16 cellular contexts compared by ENCODE assay signal in genomic region chr10:100886544-100886943, GRCh38. TPM values are rescaled to one million over a fixed set of nuclear protein-coding genes. Genes with fewer than 3 reads are reported as not detected.
DNase-seq lines count a peak whose midpoint lies in the region; ATAC-seq, FAIRE-seq and TF ChIP-seq lines count a peak whose summit lies in the region.
"Had no signal": no experiment of that assay in that cellular context is flagged by ENCODE, and none has a peak within 500 bp of the region (broad histone marks: within the 10 kb centered on the region; RNA-seq: fewer than 3 reads in every experiment).

No MANE protein-coding gene starts in this region.

- H3K9me3 Mint-ChIP-seq in nephron progenitor cell = no peaks in the 10 kb centered on the region
- H3K9me3 Mint-ChIP-seq: HFFc6 had no signal

- peak overlapping the region; percentile 49 for H3K4me2 ChIP-seq in keratinocyte (ENCODE audit: control insufficient read depth, extremely low read depth, insufficient read depth, low read depth, low read length)

- H3K27me3 ChIP-seq in RWPE2 (ENCODE audit: insufficient read depth, poor library complexity, severe bottlenecking) (no peaks in the 10 kb centered on the region), keratinocyte (ENCODE audit: control insufficient read depth, extremely low read depth, insufficient read depth, low read length) (peaks cover 5% of the 10 kb centered on the region), upper lobe of right lung (no peaks in the 10 kb centered on the region)
- H3K27me3 ChIP-seq: Peyer's patch had no signal

- peaks cover 15% of the 10 kb centered on the region for H3K27me3 Mint-ChIP-seq in nephron progenitor cell (ENCODE audit: low read depth, poor library complexity)

- FAIRE-seq in keratinocyte (lab: Jason Lieb, UNC) = no peak
- FAIRE-seq: D721Med, GM12891 had no signal

- H3K79me2 ChIP-seq in keratinocyte (ENCODE audit: control insufficient read depth, insufficient read depth, low read length) = no peaks in the 10 kb centered on the region

- H3K36me3 Mint-ChIP-seq in nephron progenitor cell (ENCODE audit: low read depth) = no peaks in the 10 kb centered on the region

- dilution Hi-C loops in keratinocyte (cut with MboI; ENCODE audit: extremely low pct_ligation_motif_present, low sequenced_read_pairs) = loop anchor here (25.0 kb wide), 1 partner anchor 324 kb away; no protein-coding TSS in a partner anchor

- H3K4me3 ChIP-seq in RWPE2 (ENCODE audit: severe bottlenecking) (no peak overlapping the region), keratinocyte (ENCODE audit: control insufficient read depth in 2 of 3, extremely low read depth in 1 of 3, insufficient read depth in 2 of 3, low read depth in 1 of 3, low read length in 3 of 3) (no peak overlapping the region), upper lobe of right lung (no peak overlapping the region)
- H3K4me3 ChIP-seq: Peyer's patch had no signal

- H3K4me3 Mint-ChIP-seq in nephron progenitor cell = peak overlapping the region; percentile 55
- H3K4me3 Mint-ChIP-seq: HFFc6 had no signal

- DNase-seq in RWPE2 (ENCODE audit: low spot score) (no peak), keratinocyte (ENCODE audit: low read depth, low spot score) (no peak), nephron progenitor cell (no peak), upper lobe of right lung (no peak)
- DNase-seq in activated CD8-positive, alpha-beta memory T cell treated with anti-CD3 and anti-CD28 coated beads for 24 hours = no peak
- DNase-seq: HFFc6, NCI-H1417, NCI-H187 treated with DMSO at 0.1 percent for 48 hours, NCI-H446 had no signal

- no peaks in the 10 kb centered on the region for H3K9me1 ChIP-seq in keratinocyte (ENCODE audit: control insufficient read depth, extremely low read depth, insufficient read depth, low read length)

- H3K9me3 ChIP-seq in RWPE2 (ENCODE audit: severe bottlenecking) (no peaks in the 10 kb centered on the region), keratinocyte (ENCODE audit: control insufficient read depth, low read depth, low read length) (no peaks in the 10 kb centered on the region), upper lobe of right lung (no peaks in the 10 kb centered on the region)
- H3K9me3 ChIP-seq: Peyer's patch had no signal

- peaks cover 92% of the 10 kb centered on the region for H3K4me1 Mint-ChIP-seq in nephron progenitor cell

- peak overlapping the region; percentile 97 for H3K27ac Mint-ChIP-seq in nephron progenitor cell
- H3K27ac Mint-ChIP-seq: HFFc6 had no signal

- no peak for TF ChIP-seq CTCF in RWPE2 (IDR thresholded peaks at IDR 0.05; ENCODE audit: poor library complexity, severe bottlenecking)
- no peak for TF ChIP-seq CTCF in keratinocyte (optimal IDR thresholded peaks at IDR 0.05 in 1 of 3, IDR thresholded peaks at IDR 0.05 in 1 of 3, conservative IDR thresholded peaks at IDR 0.05 in 1 of 3; ENCODE audit: extremely low read depth in 1 of 3, insufficient read depth in 2 of 3, low read length in 3 of 3)
- no peak for TF ChIP-seq CTCF in nephron progenitor cell (IDR thresholded peaks at IDR 0.05)
- no peak for TF ChIP-seq CTCF in upper lobe of right lung (IDR thresholded peaks at IDR 0.05)

- H3K27ac ChIP-seq in RWPE2 (ENCODE audit: poor library complexity, severe bottlenecking) (peak overlapping the region; percentile 9), keratinocyte (ENCODE audit: control insufficient read depth, insufficient read depth, low read length) (peak overlapping the region; percentile 39), upper lobe of right lung (peak overlapping the region; percentile 24)
- H3K27ac ChIP-seq: C4-2B, HL-60, Peyer's patch had no signal

- H3K4me1 ChIP-seq in RWPE2 (ENCODE audit: insufficient read depth, poor library complexity, severe bottlenecking) (peaks cover 22% of the 10 kb centered on the region), keratinocyte (ENCODE audit: control insufficient read depth, extremely low read depth, insufficient read depth, low read length) (peaks cover 33% of the 10 kb centered on the region), upper lobe of right lung (peaks cover 10% of the 10 kb centered on the region)
- H3K4me1 ChIP-seq: Peyer's patch had no signal

- H3K9ac ChIP-seq in keratinocyte (ENCODE audit: control insufficient read depth, extremely low read depth, insufficient read depth, low read length) = no peak overlapping the region

- H3K36me3 ChIP-seq in RWPE2 (ENCODE audit: low read depth) = no peaks in the 10 kb centered on the region
- H3K36me3 ChIP-seq in keratinocyte (ENCODE audit: control insufficient read depth in 2 of 2, extremely low read depth in 1 of 2, insufficient read depth in 2 of 2, low read length in 2 of 2) = no peaks in the 10 kb centered on the region
- H3K36me3 ChIP-seq in upper lobe of right lung = no peaks in the 10 kb centered on the region
- H3K36me3 ChIP-seq: Peyer's patch had no signal

- intact Hi-C loops in upper lobe of right lung (cut with DNase I) = no loop called here

- no peak overlapping the region for H2AFZ ChIP-seq in keratinocyte (ENCODE audit: control insufficient read depth, low read length)

- ATAC-seq in RWPE2 (ENCODE audit: low read depth) (no peak), upper lobe of right lung (no peak), HG03108 (IDR thresholded peaks at IDR 0.05; ENCODE audit: unreplicated experiment) (no peak), GM21576 (IDR thresholded peaks at IDR 0.05; ENCODE audit: unreplicated experiment) (no peak)

- H4K20me1 ChIP-seq in keratinocyte (ENCODE audit: control insufficient read depth, extremely low read depth, insufficient read depth, low read length) = no peaks in the 10 kb centered on the region

RNA-seq across cellular contexts. Expression of gene SLF2, which starts 26.2 kb away (rescaled TPM):
- polyA plus RNA-seq in keratinocyte = 4.6 to 7.1 TPM (median 4.9 TPM) in 3 replicates
- polyA plus RNA-seq in keratinocyte (2011; ENCODE audit: low read depth) = 7.2 TPM
- polyA plus RNA-seq in keratinocyte (2011; cell fraction: cytosol; rRNA removed) = 2.4 and 4.5 TPM in 2 replicates
- 9.3 and 11.9 TPM in 2 replicates for polyA plus RNA-seq in keratinocyte (2011; cell fraction: nucleus; rRNA removed)
- 4.7 and 7.4 TPM in 2 replicates for polyA plus RNA-seq in keratinocyte (2012; ENCODE audit: low replicate concordance)
- 1.5 to 10.9 TPM (median 4.2 TPM) in 3 replicates for polyA minus RNA-seq in keratinocyte
- 7.3 TPM for polyA minus RNA-seq in keratinocyte (2011; cell fraction: cytosol; rRNA and poly(A)+ RNA removed)
- 8.0 and 15.1 TPM in 2 replicates for polyA minus RNA-seq in keratinocyte (2011; cell fraction: nucleus; rRNA and poly(A)+ RNA removed)
- total RNA-seq in upper lobe of right lung = 32.9 TPM
